In genomic region chr4:176360446-176360845, GRCh38 we compare ENCODE assay signal across 15 cellular contexts.
"Had no signal": no experiment of that assay in that cellular context is flagged by ENCODE, and none has a peak within 500 bp of the region (broad histone marks: within the 10 kb centered on the region; RNA-seq: fewer than 3 reads in every experiment).

No MANE protein-coding gene starts in this region.

- H3K4me1 ChIP-seq: gastrocnemius medialis, heart left ventricle, right lobe of liver, spleen, upper lobe of left lung had no signal

- H3K4me3 ChIP-seq: dorsolateral prefrontal cortex, gastrocnemius medialis, heart left ventricle, lung, ovary, right lobe of liver, spleen, upper lobe of left lung had no signal

- H3K27me3 ChIP-seq: dorsolateral prefrontal cortex, gastrocnemius medialis, heart left ventricle, ovary, right lobe of liver, spleen, upper lobe of left lung had no signal

- DNase-seq: activated CD4-positive, alpha-beta T cell treated with anti-CD3 and anti-CD28 coated beads, Interleukin-2, amount 50 U/mL, for 4 hours; activated naive CD4-positive, alpha-beta T cell treated with anti-CD3 and anti-CD28 coated beads for 36 hours; activated naive CD8-positive, alpha-beta T cell treated with anti-CD3 and anti-CD28 coated beads, Interleukin-2, amount 50 U/mL, for 24 hours; activated T-cell treated with anti-CD3 and anti-CD28 coated beads for 4 hours; dorsolateral prefrontal cortex; gastrocnemius medialis; heart left ventricle; left colon; ovary; right lobe of liver; spleen; stimulated activated naive CD8-positive, alpha-beta T cell treated with anti-CD3 and anti-CD28 coated beads, Interleukin-15, amount 100 ng/mL, for 72 hours; upper lobe of left lung had no signal

- H3K9me3 ChIP-seq: gastrocnemius medialis, ovary, right lobe of liver, spleen, upper lobe of left lung had no signal

- ATAC-seq: activated CD4-positive, CD25-positive, alpha-beta regulatory T cell treated with anti-CD3 and anti-CD28 coated beads, Interleukin-2, amount 50 U/mL, for 24 hours; activated naive CD8-positive, alpha-beta T cell treated with anti-CD3 and anti-CD28 coated beads, Interleukin-2, amount 50 U/mL, for 24 hours; gastrocnemius medialis; heart left ventricle; left colon; right lobe of liver; stimulated activated naive CD8-positive, alpha-beta T cell treated with anti-CD3 and anti-CD28 coated beads, Interleukin-15, amount 100 ng/mL, for 72 hours had no signal

- H3K27ac ChIP-seq: dorsolateral prefrontal cortex, gastrocnemius medialis, heart left ventricle, ovary, right lobe of liver, spleen, upper lobe of left lung had no signal

- H3K36me3 ChIP-seq: gastrocnemius medialis, heart left ventricle, ovary, right lobe of liver, spleen, upper lobe of left lung had no signal
